Comparison of ENCODE assay signal across 8 cellular contexts in the genomic region with DNA sequence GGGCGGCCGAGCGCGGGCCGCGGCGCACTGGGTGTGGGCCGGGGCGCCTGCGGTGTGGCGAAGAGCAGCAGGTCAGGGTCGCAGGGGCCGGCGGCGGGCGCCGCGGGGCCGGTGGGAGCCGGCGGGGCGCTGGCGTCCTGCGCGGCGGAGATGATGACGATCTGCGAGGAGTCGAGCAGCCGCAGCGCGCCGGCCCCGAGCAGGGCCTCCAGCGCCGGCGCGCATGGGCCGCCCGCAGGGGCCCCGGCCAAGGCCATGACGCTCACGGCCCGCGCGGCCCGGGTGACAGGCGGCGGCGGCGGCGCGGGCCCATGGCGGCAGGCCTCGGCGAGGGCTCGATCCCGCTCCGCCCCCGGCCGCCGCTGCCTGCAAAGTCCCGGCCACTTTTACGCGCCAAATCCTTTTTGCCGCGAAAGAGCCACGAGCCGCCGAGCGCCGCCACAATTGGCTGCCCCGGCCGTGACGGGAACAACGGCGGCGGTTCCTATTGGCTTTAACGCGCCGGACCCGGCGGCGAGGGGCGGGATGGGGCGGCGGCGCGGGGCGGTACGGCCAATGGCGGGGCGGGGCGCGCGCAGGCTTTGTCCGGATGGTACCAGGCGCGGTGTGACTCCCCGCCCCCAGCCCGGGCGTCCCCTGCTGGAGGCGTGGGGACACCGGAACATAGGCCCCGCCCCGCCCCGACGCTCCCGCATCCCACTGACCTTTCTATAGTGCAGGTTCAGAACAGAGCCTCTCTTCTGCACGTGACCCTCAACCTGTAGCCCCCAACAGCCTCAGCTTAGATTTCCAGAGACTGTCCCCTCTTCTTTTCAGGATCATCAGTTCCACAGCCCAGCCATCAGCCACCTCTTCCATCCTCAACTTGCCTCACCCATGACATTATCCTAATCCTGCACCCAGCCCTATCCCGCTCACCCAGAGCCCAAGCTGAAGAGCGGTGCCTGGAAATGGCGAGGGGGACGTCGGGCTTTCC. TPM values are rescaled to one million over a fixed set of nuclear protein-coding genes. Genes with fewer than 3 reads are reported as not detected.
DNase-seq lines count a peak whose midpoint lies in the region; ATAC-seq and TF ChIP-seq lines count a peak whose summit lies in the region.

A gene with protein sequence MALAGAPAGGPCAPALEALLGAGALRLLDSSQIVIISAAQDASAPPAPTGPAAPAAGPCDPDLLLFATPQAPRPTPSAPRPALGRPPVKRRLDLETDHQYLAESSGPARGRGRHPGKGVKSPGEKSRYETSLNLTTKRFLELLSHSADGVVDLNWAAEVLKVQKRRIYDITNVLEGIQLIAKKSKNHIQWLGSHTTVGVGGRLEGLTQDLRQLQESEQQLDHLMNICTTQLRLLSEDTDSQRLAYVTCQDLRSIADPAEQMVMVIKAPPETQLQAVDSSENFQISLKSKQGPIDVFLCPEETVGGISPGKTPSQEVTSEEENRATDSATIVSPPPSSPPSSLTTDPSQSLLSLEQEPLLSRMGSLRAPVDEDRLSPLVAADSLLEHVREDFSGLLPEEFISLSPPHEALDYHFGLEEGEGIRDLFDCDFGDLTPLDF (minus strand): TSS at position 378 of the 976 bp plus-strand sequence. CDS start 121 bp downstream, at position 257.

- TF ChIP-seq POLR2A in ovary (IDR thresholded peaks at IDR 0.05), result no peak

- peak within 1 kb of the TSS; percentile 88 for H3K4me3 Mint-ChIP-seq in glutamatergic neuron (ENCODE audit: unreplicated experiment)

- no peaks in the 10 kb centered on the region for H3K9me3 Mint-ChIP-seq in activated naive CD4-positive, alpha-beta T cell treated with anti-CD3 and anti-CD28 coated beads, Interleukin-2, amount 50 U/mL, for 72 hours
- peaks cover 10% of the 10 kb centered on the region for H3K9me3 Mint-ChIP-seq in glutamatergic neuron (ENCODE audit: unreplicated experiment)

- H3K27me3 Mint-ChIP-seq in glutamatergic neuron (ENCODE audit: unreplicated experiment), result peaks cover 16% of the 10 kb centered on the region

- H3K4me1 Mint-ChIP-seq in glutamatergic neuron (ENCODE audit: low read depth, unreplicated experiment), result peaks cover 22% of the 10 kb centered on the region

- peak within 1 kb of the TSS; percentile 86 to 96 for H3K27ac Mint-ChIP-seq in activated naive CD4-positive, alpha-beta T cell treated with anti-CD3 and anti-CD28 coated beads, Interleukin-2, amount 50 U/mL, for 72 hours
- H3K27ac Mint-ChIP-seq in glutamatergic neuron (ENCODE audit: unreplicated experiment), result peak within 1 kb of the TSS; percentile 96

- TF ChIP-seq EP300 in ovary (IDR thresholded peaks at IDR 0.05), result no peak

- DNase-seq in NCI-H128 (lab: John Stamatoyannopoulos, UW; ENCODE audit: unreplicated experiment) (peak; percentile 88), SKM-1 treated with dmso at 0.1 percent for 144 hours (lab: John Stamatoyannopoulos, UW; ENCODE audit: unreplicated experiment) (peak; percentile 89), glutamatergic neuron (peak; percentile 99), ovary (peak; percentile 93 to 97 (median 95))
- DNase-seq in activated naive CD4-positive, alpha-beta T cell treated with anti-CD3 and anti-CD28 coated beads, Interleukin-2, amount 50 U/mL, for 72 hours (ENCODE audit: low spot score in 2 of 2), result peak; percentile 97 to 98

- ATAC-seq in HG02759 (IDR thresholded peaks at IDR 0.05; ENCODE audit: unreplicated experiment), result peak; percentile 84
- peak; percentile 84 to 89 for ATAC-seq in activated naive CD4-positive, alpha-beta T cell treated with anti-CD3 and anti-CD28 coated beads, Interleukin-2, amount 50 U/mL, for 72 hours

- H3K4me1 ChIP-seq in ovary (ENCODE audit: insufficient read depth) (peaks cover 21% of the 10 kb centered on the region), thymus (ENCODE audit: control insufficient read depth, insufficient read depth, low read length) (peaks cover 20% of the 10 kb centered on the region)

- intact Hi-C loops in ovary (cut with DNase I), result no loop called here

- H3K4me3 ChIP-seq in ovary, result peak within 1 kb of the TSS; percentile 21
- H3K4me3 ChIP-seq in thymus (ENCODE audit: low read length), result peak within 1 kb of the TSS; percentile 68

- H3K36me3 ChIP-seq in ovary (no peaks in the 10 kb centered on the region), thymus (ENCODE audit: control insufficient read depth, insufficient read depth) (no peaks in the 10 kb centered on the region)

- H3K27ac ChIP-seq in ovary (peak within 1 kb of the TSS; percentile 50 to 61), thymus (ENCODE audit: low read depth) (no peak within 1 kb of the TSS)

- TF ChIP-seq CTCF in GM12873 (IDR thresholded peaks at IDR 0.05; ENCODE audit: insufficient read depth, low read depth, low read length, missing control alignments) (peak; percentile 22), glutamatergic neuron (IDR thresholded peaks at IDR 0.05; ENCODE audit: partially characterized antibody, unreplicated experiment) (no peak), ovary (IDR thresholded peaks at IDR 0.05) (peak in 2 of 3 donors; percentile 31 to 67)

- 2 to 6% (median 3%) methylated on average over 46 to 114 of the region's 115 CpGs for WGBS in ovary, 3 donors
- 2% methylated on average over 115 of the region's 115 CpGs for WGBS in thymus

- H3K27me3 ChIP-seq in ovary (no peaks in the 10 kb centered on the region), thymus (ENCODE audit: control insufficient read depth, insufficient read depth) (no peaks in the 10 kb centered on the region)

- peaks cover 10 to 26% of the 10 kb centered on the region in 2 donors for H3K36me3 Mint-ChIP-seq in activated naive CD4-positive, alpha-beta T cell treated with anti-CD3 and anti-CD28 coated beads, Interleukin-2, amount 50 U/mL, for 72 hours
- H3K36me3 Mint-ChIP-seq in glutamatergic neuron (ENCODE audit: unreplicated experiment), result no peaks in the 10 kb centered on the region

- H3K9me3 ChIP-seq in ovary (no peaks in the 10 kb centered on the region), thymus (ENCODE audit: control insufficient read depth) (no peaks in the 10 kb centered on the region)

RNA-seq across cellular contexts. Expression of the gene that starts here (rescaled TPM):
- total RNA-seq in activated naive CD4-positive, alpha-beta T cell treated with anti-CD3 and anti-CD28 coated beads, Interleukin-2, amount 50 U/mL, for 72 hours, result 10 to 100 TPM; 62.4 to 76.4 TPM
- 66.0 TPM for total RNA-seq in glutamatergic neuron (ENCODE audit: unreplicated experiment)
- 1 to 10 TPM; 2.3 to 7.6 (median 3.4) TPM for total RNA-seq in ovary
- polyA plus RNA-seq in ovary, result 1 to 10 TPM in 1 of 2 donors, under 1 TPM in 1; 0.95 to 4.1 TPM
- polyA plus RNA-seq in thymus, result 3.3 TPM
